In genomic region chr15:64095795-64096485, GRCh38 we compare ENCODE assay signal across 1 cellular context.
A peak's percentile ranks its signal among the peaks of the same experiment; 100 is the strongest.
TF ChIP-seq lines count a peak whose summit lies in the region.

TSS of gene SNX1 (plus strand) at chr15:64095982. CDS start at chr15:64096014, 32 bp downstream.

TF ChIP-seq in IMR-90, 13 proteins besides CTCF, POLR2A, EP300 and RAD21 (continued from another document):
- TF ChIP-seq FOS (IDR thresholded peaks at IDR 0.05; ENCODE audit: low read depth, low read length) (peak; percentile 47; the same call in 1 of the 2 replicates), RFX5 (IDR thresholded peaks at IDR 0.05; ENCODE audit: low read depth, low read length) (no peak), BHLHE40 (IDR thresholded peaks at IDR 0.05; ENCODE audit: low read depth, low read length) (0 out of 2 replicates have a peak, but pooled peaks have one; percentile 13), MAZ (IDR thresholded peaks at IDR 0.05; ENCODE audit: borderline replicate concordance, low read depth, low read length) (peak; percentile 89; the same call in 1 of the 2 replicates), MXI1 (IDR thresholded peaks at IDR 0.05; ENCODE audit: borderline replicate concordance, low read depth, low read length) (peak; percentile 83; the same call in 1 of the 2 replicates), USF2 (IDR thresholded peaks at IDR 0.05; ENCODE audit: low read depth, low read length) (peak; percentile 71), CEBPB (IDR thresholded peaks at IDR 0.05; ENCODE audit: low read depth, low read length) (no peak)
